In the genomic region with DNA sequence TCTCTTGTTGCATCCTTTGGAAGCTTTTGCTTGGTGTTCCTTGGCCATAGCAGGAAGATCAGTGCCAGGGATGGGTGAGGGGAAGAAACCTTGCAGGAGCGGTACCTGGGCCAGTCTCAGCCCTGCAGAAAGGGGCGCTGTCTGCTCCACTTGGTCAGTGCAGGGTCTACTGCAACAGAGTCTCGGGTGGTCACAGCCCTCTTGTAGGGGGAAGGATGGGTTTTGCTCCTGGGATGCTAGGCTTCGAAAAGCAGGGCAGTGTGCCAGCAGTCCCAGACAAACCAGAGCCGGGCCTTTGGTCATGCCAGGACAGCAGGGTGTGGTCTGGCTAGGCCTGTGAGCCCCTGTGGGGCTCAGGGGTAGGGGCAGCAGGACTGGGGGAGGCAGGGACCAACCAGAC, we compare ENCODE assay signal across 15 cellular contexts.
"Had no signal": no experiment of that assay in that cellular context is flagged by ENCODE, and none has a peak within 500 bp of the region (broad histone marks: within the 10 kb centered on the region; RNA-seq: fewer than 3 reads in every experiment).

No MANE protein-coding gene starts in this region.

- H3K9me3 ChIP-seq: body of pancreas, gastrocnemius medialis, mucosa of descending colon had no signal

- H3K27ac Mint-ChIP-seq: activated naive CD8-positive, alpha-beta T cell treated with anti-CD3 and anti-CD28 coated beads, Interleukin-2, amount 10 ng/mL, durations not matched to agents 7 days and 5 days; nephron progenitor cell; T-cell had no signal

- H3K36me3 ChIP-seq: esophagus muscularis mucosa, gastrocnemius medialis, tibial artery had no signal

- ATAC-seq: body of pancreas; effector memory CD8-positive, alpha-beta T cell; gastrocnemius medialis; left colon; mucosa of descending colon; T-cell had no signal

- H3K4me1 ChIP-seq: body of pancreas, esophagus muscularis mucosa, gastrocnemius medialis, tibial artery had no signal

- H3K27me3 ChIP-seq: body of pancreas, esophagus muscularis mucosa, gastrocnemius medialis, tibial artery had no signal

- DNase-seq: activated naive CD4-positive, alpha-beta T cell treated with Interleukin-2 at 50 U/mL for 16 hours; activated naive CD8-positive, alpha-beta T cell treated with anti-CD3 and anti-CD28 coated beads, Interleukin-2, amount 10 ng/mL, durations not matched to agents 7 days and 5 days; activated T-cell treated with anti-CD3 and anti-CD28 coated beads, Interleukin-2, amount 50 U/mL, for 1 hour; body of pancreas; effector memory CD8-positive, alpha-beta T cell; gastrocnemius medialis; left colon; mesendoderm; mucosa of descending colon; nephron progenitor cell; stimulated activated CD4-positive, alpha-beta T cell treated with anti-CD3 and anti-CD28 coated beads, Interleukin-4, amount 100 ng/mL, for 24 hours; stimulated activated naive CD4-positive, alpha-beta T cell treated with Interleukin-2 at 50 U/mL for 16 hours; T-cell; tibial artery had no signal

- H3K4me3 ChIP-seq: body of pancreas, esophagus muscularis mucosa, gastrocnemius medialis, mucosa of descending colon, tibial artery had no signal

- H3K27ac ChIP-seq: body of pancreas, esophagus muscularis mucosa, gastrocnemius medialis, tibial artery had no signal

- H3K27me3 Mint-ChIP-seq: activated naive CD8-positive, alpha-beta T cell treated with anti-CD3 and anti-CD28 coated beads, Interleukin-2, amount 10 ng/mL, durations not matched to agents 7 days and 5 days; effector memory CD8-positive, alpha-beta T cell; T-cell had no signal

- H3K4me3 Mint-ChIP-seq: activated naive CD8-positive, alpha-beta T cell treated with anti-CD3 and anti-CD28 coated beads, Interleukin-2, amount 10 ng/mL, durations not matched to agents 7 days and 5 days; effector memory CD8-positive, alpha-beta T cell; nephron progenitor cell; T-cell had no signal
